ENCODE assay signal across 9 cellular contexts in the genomic region with DNA sequence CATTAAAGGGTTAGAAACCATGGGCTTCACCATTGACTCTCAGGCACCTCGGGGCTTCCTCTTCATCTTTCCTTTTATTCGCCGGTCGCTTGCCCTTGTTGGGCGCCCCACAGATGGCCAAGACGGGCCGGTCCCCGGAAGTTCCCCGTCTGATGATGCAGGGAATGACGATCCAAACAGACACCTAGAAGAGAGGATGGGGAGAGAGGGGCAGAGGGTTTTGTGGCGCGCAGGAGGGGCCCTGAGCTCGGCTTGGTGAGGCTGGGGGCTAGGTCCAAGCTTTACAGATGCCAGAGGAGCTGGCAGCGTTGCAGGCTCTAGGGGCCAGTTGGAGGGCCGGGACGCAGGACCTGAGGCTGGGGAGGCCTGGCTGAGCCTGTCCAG. TPM values are rescaled to one million over a fixed set of nuclear protein-coding genes. Genes with fewer than 3 reads are reported as not detected.
DNase-seq lines count a peak whose midpoint lies in the region; ATAC-seq and TF ChIP-seq lines count a peak whose summit lies in the region.
"Had no signal": no experiment of that assay in that cellular context is flagged by ENCODE, and none has a peak within 500 bp of the region (broad histone marks: within the 10 kb centered on the region; RNA-seq: fewer than 3 reads in every experiment).

No MANE protein-coding gene starts in this region.

- H3K4me3 ChIP-seq in naive thymus-derived CD4-positive, alpha-beta T cell (ENCODE audit: low read length) = no peak overlapping the region
- peak overlapping the region; percentile 63 for H3K4me3 ChIP-seq in upper lobe of right lung

- ATAC-seq in central memory CD8-positive, alpha-beta T cell (replicated peaks; ENCODE audit: extremely low read depth, poor library complexity, severe bottlenecking) = no peak
- ATAC-seq in naive thymus-derived CD4-positive, alpha-beta T cell = no peak
- ATAC-seq in upper lobe of right lung = no peak

- no peak overlapping the region for H3K27ac Mint-ChIP-seq in activated naive CD4-positive, alpha-beta T cell treated with anti-CD3 and anti-CD28 coated beads, Interleukin-2, amount 50 U/mL, for 24 hours
- no peak overlapping the region for H3K27ac Mint-ChIP-seq in central memory CD8-positive, alpha-beta T cell (ENCODE audit: low read depth)
- peak overlapping the region in 1 of 9 donors; percentile 5 for H3K27ac Mint-ChIP-seq in naive thymus-derived CD4-positive, alpha-beta T cell

- intact Hi-C loops in naive thymus-derived CD4-positive, alpha-beta T cell (cut with micrococcal nuclease) = loop anchor here in 1 of 2 donors (1.0 kb wide), 1 partner anchor 160 kb away; a partner anchor contains a TSS
- intact Hi-C loops in upper lobe of right lung (cut with DNase I) = no loop called here

- H3K36me3 Mint-ChIP-seq in activated naive CD4-positive, alpha-beta T cell treated with anti-CD3 and anti-CD28 coated beads, Interleukin-2, amount 50 U/mL, for 24 hours = no peaks in the 10 kb centered on the region
- no peaks in the 10 kb centered on the region for H3K36me3 Mint-ChIP-seq in central memory CD8-positive, alpha-beta T cell (ENCODE audit: insufficient read depth)
- peaks cover 0 to 5% (median 0%) of the 10 kb centered on the region in 5 donors for H3K36me3 Mint-ChIP-seq in naive thymus-derived CD4-positive, alpha-beta T cell

- H3K9me3 ChIP-seq in naive thymus-derived CD4-positive, alpha-beta T cell (ENCODE audit: control insufficient read depth in 2 of 3, low read length in 3 of 3) = no peaks in the 10 kb centered on the region
- no peaks in the 10 kb centered on the region for H3K9me3 ChIP-seq in upper lobe of right lung

- TF ChIP-seq CTCF in upper lobe of right lung (IDR thresholded peaks at IDR 0.05) = no peak

- peaks cover 34% of the 10 kb centered on the region for H3K27me3 Mint-ChIP-seq in activated naive CD4-positive, alpha-beta T cell treated with anti-CD3 and anti-CD28 coated beads, Interleukin-2, amount 50 U/mL, for 24 hours
- peaks cover 81% of the 10 kb centered on the region for H3K27me3 Mint-ChIP-seq in central memory CD8-positive, alpha-beta T cell
- peaks cover 40 to 73% (median 60%) of the 10 kb centered on the region in 5 donors for H3K27me3 Mint-ChIP-seq in naive thymus-derived CD4-positive, alpha-beta T cell

- H3K4me1 Mint-ChIP-seq in activated naive CD4-positive, alpha-beta T cell treated with anti-CD3 and anti-CD28 coated beads, Interleukin-2, amount 50 U/mL, for 24 hours = peaks cover 8% of the 10 kb centered on the region
- peaks cover 12% of the 10 kb centered on the region for H3K4me1 Mint-ChIP-seq in central memory CD8-positive, alpha-beta T cell
- H3K4me1 Mint-ChIP-seq in naive thymus-derived CD4-positive, alpha-beta T cell = peaks cover 0 to 20% (median 12%) of the 10 kb centered on the region in 7 donors

- POLR2A ChIA-PET in naive thymus-derived CD4-positive, alpha-beta T cell (lab: Charles Lee) = no interaction called here

- CTCF ChIA-PET in naive thymus-derived CD4-positive, alpha-beta T cell (lab: Charles Lee) = no interaction called here

- H3K4me3 Mint-ChIP-seq in activated naive CD4-positive, alpha-beta T cell treated with anti-CD3 and anti-CD28 coated beads, Interleukin-2, amount 50 U/mL, for 24 hours = peak overlapping the region; percentile 56
- peak overlapping the region; percentile 71 for H3K4me3 Mint-ChIP-seq in central memory CD8-positive, alpha-beta T cell
- H3K4me3 Mint-ChIP-seq in naive thymus-derived CD4-positive, alpha-beta T cell = peak overlapping the region; percentile 48 to 87 (median 66)

- H3K4me1 ChIP-seq in naive thymus-derived CD4-positive, alpha-beta T cell (ENCODE audit: control insufficient read depth in 2 of 2, insufficient read depth in 2 of 2, low read length in 2 of 2) = no peaks in the 10 kb centered on the region
- H3K4me1 ChIP-seq in upper lobe of right lung = peaks cover 16% of the 10 kb centered on the region
- H3K4me1 ChIP-seq: foreskin keratinocyte had no signal

- DNase-seq in activated naive CD4-positive, alpha-beta T cell (lab: John Stamatoyannopoulos, UW) = no peak
- no peak for DNase-seq in central memory CD8-positive, alpha-beta T cell (ENCODE audit: low spot score in 2 of 2)
- no peak for DNase-seq in naive thymus-derived CD4-positive, alpha-beta T cell
- DNase-seq in upper lobe of right lung (no peak), hepatic stellate cell (ENCODE audit: low spot score) (no peak), A172 (ENCODE audit: low spot score) (no peak), C1 segment of cervical spinal cord (lab: John Stamatoyannopoulos, UW) (no peak)

- no peaks in the 10 kb centered on the region for H3K27me3 ChIP-seq in naive thymus-derived CD4-positive, alpha-beta T cell (ENCODE audit: control insufficient read depth in 2 of 2, insufficient read depth in 2 of 2, low read length in 2 of 2)
- peaks cover 37% of the 10 kb centered on the region for H3K27me3 ChIP-seq in upper lobe of right lung

- no peaks in the 10 kb centered on the region for H3K9me3 Mint-ChIP-seq in activated naive CD4-positive, alpha-beta T cell treated with anti-CD3 and anti-CD28 coated beads, Interleukin-2, amount 50 U/mL, for 24 hours
- no peaks in the 10 kb centered on the region for H3K9me3 Mint-ChIP-seq in central memory CD8-positive, alpha-beta T cell
- H3K9me3 Mint-ChIP-seq in naive thymus-derived CD4-positive, alpha-beta T cell = peaks cover 0 to 2% (median 0%) of the 10 kb centered on the region in 11 donors

- H3K27ac ChIP-seq in naive thymus-derived CD4-positive, alpha-beta T cell (ENCODE audit: low read depth, low read length) = no peak overlapping the region
- H3K27ac ChIP-seq in upper lobe of right lung = peak overlapping the region; percentile 17
- H3K27ac ChIP-seq: foreskin keratinocyte had no signal

- no peaks in the 10 kb centered on the region for H3K36me3 ChIP-seq in naive thymus-derived CD4-positive, alpha-beta T cell (ENCODE audit: control insufficient read depth in 2 of 3, insufficient read depth in 3 of 3, low read length in 3 of 3)
- H3K36me3 ChIP-seq in upper lobe of right lung = no peaks in the 10 kb centered on the region

RNA-seq across cellular contexts. Expression of a gene that starts 0.5 kb away (rescaled TPM):
- total RNA-seq in naive thymus-derived CD4-positive, alpha-beta T cell = under 1 TPM in 2 of 5 experiments, not detected in 3; 0.32 to 0.41 TPM
- polyA plus RNA-seq in naive thymus-derived CD4-positive, alpha-beta T cell = under 1 TPM in 1 of 2 donors, not detected in 1; 0.14 TPM
- 66.4 TPM for total RNA-seq in upper lobe of right lung
- 0.16 and 0.46 TPM in 2 replicates for total RNA-seq in A172 (2014; rRNA removed; shearing (Covaris generic))

Comparison
In these comparisons a context has a peak if more than half of its experiments do, and no peak if none do; other contexts are left out.
1. RNA of a gene that starts 0.5 kb away (total RNA-seq): 66.4 TPM in upper lobe of right lung (single experiment); 0.16 to 0.46 TPM in A172 and 0.32 to 0.41 TPM in naive thymus-derived CD4-positive, alpha-beta T cell; every median in the first group is over 10 times any median in the second.
2. Peak in every context shown above with its lines, with median percentiles within 50 percentile points of each other: H3K4me3 Mint-ChIP-seq.